ENCODE assay signal across 8 cellular contexts in the genomic region with DNA sequence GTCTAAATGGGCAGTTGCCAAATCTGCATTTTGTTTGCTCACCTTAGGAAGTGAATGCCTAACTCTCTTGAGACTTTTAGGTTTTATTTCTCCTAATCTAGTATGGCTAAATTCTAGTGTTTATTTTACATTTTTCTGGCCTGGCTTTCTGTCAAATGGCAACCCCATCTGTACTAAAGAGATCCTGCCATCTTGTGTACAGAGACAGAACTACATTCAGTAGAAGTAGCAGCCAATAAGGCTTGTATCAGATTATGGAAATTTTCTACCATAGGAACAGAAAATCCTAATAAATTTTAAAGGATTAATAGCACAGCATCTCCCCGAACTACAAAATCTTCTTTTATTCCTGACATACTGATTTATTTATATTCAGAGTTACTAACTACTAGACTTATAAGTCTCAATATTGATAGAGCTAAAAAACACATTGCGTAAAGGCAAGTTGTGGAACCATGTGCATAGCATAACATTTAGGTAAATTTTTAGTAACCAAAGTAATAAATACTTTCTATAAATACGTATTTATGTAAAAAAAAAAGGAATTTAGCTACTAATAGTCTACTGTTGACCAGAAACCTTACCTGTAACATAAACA. TPM values are rescaled to one million over a fixed set of nuclear protein-coding genes. Genes with fewer than 3 reads are reported as not detected.
DNase-seq lines count a peak whose midpoint lies in the region; ATAC-seq, FAIRE-seq and TF ChIP-seq lines count a peak whose summit lies in the region.

No MANE protein-coding gene starts in this region.

- H3K4me1 Mint-ChIP-seq in astrocyte (ENCODE audit: low read depth, unreplicated experiment) = no peaks in the 10 kb centered on the region
- peaks cover 7% of the 10 kb centered on the region for H3K4me1 Mint-ChIP-seq in stimulated activated memory B cell treated with anti-CD40 and anti-IgM and Interleukin-4, amounts not matched to agents 10 μg/mL and 1 μg/mL and 100 μg/mL, for 72 hours

- H3K36me3 Mint-ChIP-seq in astrocyte (ENCODE audit: low read depth, unreplicated experiment) = no peaks in the 10 kb centered on the region
- no peaks in the 10 kb centered on the region for H3K36me3 Mint-ChIP-seq in stimulated activated memory B cell treated with anti-CD40 and anti-IgM and Interleukin-4, amounts not matched to agents 10 μg/mL and 1 μg/mL and 100 μg/mL, for 72 hours

- ATAC-seq in GM18505 (IDR thresholded peaks at IDR 0.05; ENCODE audit: unreplicated experiment) (peak; percentile 69), HG02884 (IDR thresholded peaks at IDR 0.05; ENCODE audit: unreplicated experiment) (peak; percentile 67)
- no peak for ATAC-seq in stimulated activated memory B cell treated with anti-CD40 and anti-IgM and Interleukin-4, amounts not matched to agents 10 μg/mL and 1 μg/mL and 100 μg/mL, for 72 hours

- no peak overlapping the region for H3K27ac Mint-ChIP-seq in astrocyte (ENCODE audit: unreplicated experiment)
- no peak overlapping the region for H3K27ac Mint-ChIP-seq in stimulated activated memory B cell treated with anti-CD40 and anti-IgM and Interleukin-4, amounts not matched to agents 10 μg/mL and 1 μg/mL and 100 μg/mL, for 72 hours

- H4K20me1 ChIP-seq in astrocyte (ENCODE audit: insufficient read depth, low read length) = no peaks in the 10 kb centered on the region

- no peak overlapping the region for H3K4me2 ChIP-seq in astrocyte (ENCODE audit: low read length)

- H3K27me3 ChIP-seq in astrocyte (ENCODE audit: insufficient read depth, low read length) (no peaks in the 10 kb centered on the region), tibial nerve (no peaks in the 10 kb centered on the region)

- peak; percentile 70 for TF ChIP-seq CTCF in astrocyte (IDR thresholded peaks at IDR 0.05; ENCODE audit: insufficient read depth, low read depth, low read length)
- TF ChIP-seq CTCF in tibial nerve (IDR thresholded peaks at IDR 0.05) = peak; percentile 68 to 81 (median 72)

- H3K4me1 ChIP-seq in astrocyte (ENCODE audit: insufficient read depth, low read length) (no peaks in the 10 kb centered on the region), tibial nerve (peaks cover 0 to 22% (median 0%) of the 10 kb centered on the region in 4 donors)

- H3K79me2 ChIP-seq in astrocyte (ENCODE audit: insufficient read depth, low read length) = no peaks in the 10 kb centered on the region

- in situ Hi-C loops in ACHN (cut with HindIII; ENCODE audit: low pct_ligation_motif_present, low pct_unique_long_range_greater_than_20kb, low sequenced_read_pairs) = no loop called here

- peak; percentile 51 for DNase-seq in ACHN
- DNase-seq in NCI-H2029 (lab: John Stamatoyannopoulos, UW) = peak; percentile 24
- peak; percentile 29 for DNase-seq in astrocyte (ENCODE audit: low read depth)
- DNase-seq in inferior parietal cortex (ENCODE audit: extremely low spot score) = peak; percentile 82
- peak in 1 of 2 donors; percentile 47 for DNase-seq in tibial nerve (ENCODE audit: low spot score in 2 of 2)

- H3K9me3 ChIP-seq in astrocyte (ENCODE audit: insufficient read depth, low read depth, low read length) (no peaks in the 10 kb centered on the region), tibial nerve (no peaks in the 10 kb centered on the region)

- H3K36me3 ChIP-seq in astrocyte (ENCODE audit: insufficient read depth, low read length) = no peaks in the 10 kb centered on the region
- no peaks in the 10 kb centered on the region for H3K36me3 ChIP-seq in tibial nerve

- no peak overlapping the region for H3K9ac ChIP-seq in astrocyte (ENCODE audit: low read length)

- TF ChIP-seq POLR2A in GM18505 (IDR thresholded peaks at IDR 0.05; ENCODE audit: borderline replicate concordance, extremely low read depth, insufficient read depth, insufficient read length) (no peak), tibial nerve (IDR thresholded peaks at IDR 0.05) (no peak)

- FAIRE-seq in astrocyte (lab: Jason Lieb, UNC) = peak; percentile 29

- H3K27ac ChIP-seq in astrocyte (ENCODE audit: low read depth, low read length) (no peak overlapping the region), tibial nerve (no peak overlapping the region)

- H2AFZ ChIP-seq in astrocyte (ENCODE audit: low read depth, low read length) = no peak overlapping the region

- no peaks in the 10 kb centered on the region for H3K9me3 Mint-ChIP-seq in astrocyte (ENCODE audit: unreplicated experiment)
- no peaks in the 10 kb centered on the region for H3K9me3 Mint-ChIP-seq in stimulated activated memory B cell treated with anti-CD40 and anti-IgM and Interleukin-4, amounts not matched to agents 10 μg/mL and 1 μg/mL and 100 μg/mL, for 72 hours

- no peak overlapping the region for H3K4me3 Mint-ChIP-seq in astrocyte (ENCODE audit: unreplicated experiment)
- H3K4me3 Mint-ChIP-seq in stimulated activated memory B cell treated with anti-CD40 and anti-IgM and Interleukin-4, amounts not matched to agents 10 μg/mL and 1 μg/mL and 100 μg/mL, for 72 hours = no peak overlapping the region

- WGBS in tibial nerve, 2 donors = 38 to 41% methylated on average over 3 of the region's 3 CpGs

- no peaks in the 10 kb centered on the region for H3K27me3 Mint-ChIP-seq in astrocyte (ENCODE audit: low read depth, unreplicated experiment)
- no peaks in the 10 kb centered on the region for H3K27me3 Mint-ChIP-seq in stimulated activated memory B cell treated with anti-CD40 and anti-IgM and Interleukin-4, amounts not matched to agents 10 μg/mL and 1 μg/mL and 100 μg/mL, for 72 hours

- no peak overlapping the region for H3K4me3 ChIP-seq in astrocyte (ENCODE audit: insufficient read depth, low read depth, low read length)
- H3K4me3 ChIP-seq in tibial nerve = no peak overlapping the region

- no peak for TF ChIP-seq EP300 in tibial nerve (IDR thresholded peaks at IDR 0.05)

RNA-seq across cellular contexts. Expression of gene TMEM144, which starts 45.5 kb away (rescaled TPM):
- total RNA-seq in astrocyte (5.6 and 7.6 TPM in 2 replicates), tibial nerve (10 to 100 TPM in 1 of 4 donors, 1 to 10 TPM in 3; 4.9 to 23.8 (median 9.0) TPM)
